8 cellular contexts compared by ENCODE assay signal in genomic region chr12:106956048-106956935, GRCh38. TPM values are rescaled to one million over a fixed set of nuclear protein-coding genes. Genes with fewer than 3 reads are reported as not detected.
DNase-seq lines count a peak whose midpoint lies in the region; ATAC-seq and TF ChIP-seq lines count a peak whose summit lies in the region.

No MANE protein-coding gene starts in this region.

- peak overlapping the region; percentile 93 for H3K4me3 ChIP-seq in CD8-positive, alpha-beta T cell (ENCODE audit: low read depth, low read length)
- peak overlapping the region; percentile 46 for H3K4me3 ChIP-seq in HL-60 (replicated peaks; ENCODE audit: insufficient read depth, low read length)
- peak overlapping the region; percentile 83 for H3K4me3 ChIP-seq in PC-9

- TSS peak; percentile 35 for BruUV-seq in PC-9 (replicated peaks; lab: Mats Ljungman, UMichigan)

- peak overlapping the region; percentile 76 for H3K4me2 ChIP-seq in PC-9

- ATAC-seq in CD8-positive, alpha-beta T cell = peak; percentile 39
- peak; percentile 40 for ATAC-seq in GM19452 (IDR thresholded peaks at IDR 0.05; ENCODE audit: unreplicated experiment)
- peak; percentile 37 to 58 (median 39) for ATAC-seq in natural killer cell

- no peaks in the 10 kb centered on the region for H3K27me3 ChIP-seq in CD8-positive, alpha-beta T cell (ENCODE audit: insufficient read depth, low read length)
- peaks cover 36% of the 10 kb centered on the region for H3K27me3 ChIP-seq in HL-60 (ENCODE audit: insufficient read depth, poor library complexity, severe bottlenecking)
- H3K27me3 ChIP-seq in PC-9 (ENCODE audit: insufficient read depth, low read depth) = peaks cover 6% of the 10 kb centered on the region; the same call in 1 of the 2 replicates

- peak overlapping the region; percentile 85 for H2AFZ ChIP-seq in PC-9

- H3K36me3 ChIP-seq in CD8-positive, alpha-beta T cell (ENCODE audit: insufficient read depth, low read length) = no peaks in the 10 kb centered on the region
- no peaks in the 10 kb centered on the region for H3K36me3 ChIP-seq in PC-9 (ENCODE audit: low read depth)

- peak overlapping the region; percentile 76 for H3K27ac ChIP-seq in CD8-positive, alpha-beta T cell (ENCODE audit: low read depth, low read length)
- H3K27ac ChIP-seq in HL-60 (replicated peaks) = no peak overlapping the region
- H3K27ac ChIP-seq in PC-9 = peak overlapping the region; percentile 57

- peaks cover 24% of the 10 kb centered on the region for H3K4me1 ChIP-seq in CD8-positive, alpha-beta T cell (ENCODE audit: insufficient read depth, low read length)
- H3K4me1 ChIP-seq in PC-9 (replicated peaks; ENCODE audit: insufficient read depth) = peaks cover 17% of the 10 kb centered on the region; the same call in 1 of the 2 replicates

- no peaks in the 10 kb centered on the region for H3K9me3 ChIP-seq in CD8-positive, alpha-beta T cell (ENCODE audit: low read length)
- no peaks in the 10 kb centered on the region for H3K9me3 ChIP-seq in PC-9 (ENCODE audit: insufficient read depth, low read depth)

- POLR2A ChIA-PET in CD8-positive, alpha-beta T cell (lab: Charles Lee) = interaction anchor here (0.9 to 2.3 kb wide), 13 partner anchors 10 to 1720 kb away, joined by 3 to 14 read pairs (median 4); partner anchors contain the start of genes APPL2, CRY1 and MTERF2
- POLR2A ChIA-PET in PC-9 (lab: Charles Lee; ENCODE audit: unreplicated experiment) = interaction anchor here (0.6 to 1.0 kb wide), 11 partner anchors 15 to 1582 kb away, joined by 3 to 9 read pairs (median 4); partner anchors contain the start of gene MTERF2

- intact Hi-C loops in CD8-positive, alpha-beta T cell (cut with DNase I, micrococcal nuclease) = loop anchor here (1.0 to 10.0 kb wide), 7 partner anchors 137 to 1849 kb away; partner anchors contain the start of genes CKAP4 (in 1 of the 2), CRY1 (in 1 of the 2), RIC8B (in 1 of the 2) and TCP11L2 (in 1 of the 2)
- intact Hi-C loops in PC-9 (cut with micrococcal nuclease; ENCODE audit: unreplicated experiment) (loop anchor here (1.0 to 5.0 kb wide), 2 partner anchors 137 to 709 kb away; partner anchors contain the start of genes CKAP4 and CRY1), natural killer cell (cut with micrococcal nuclease) (loop anchor here (1.0 to 5.0 kb wide), 2 partner anchors 137 to 361 kb away; partner anchors contain the start of gene CRY1)
- intact Hi-C loops in activated T-helper 2 cell treated with anti-CD3 and anti-CD28 coated beads, Interferon-gamma antibody, Interleukin-2, Interleukin-4, amounts not matched to agents 10 μg/mL and 5 μg/mL and 100 μg/mL, durations not matched to agents 14 hours and 24 hours and 36 hours (cut with micrococcal nuclease) = loop anchor here (2.0 kb wide), 1 partner anchor 31 kb away; the partner anchor contains the start of gene MTERF2

- peak overlapping the region; percentile 96 for H3K27ac Mint-ChIP-seq in CD8-positive, alpha-beta T cell
- H3K27ac Mint-ChIP-seq in activated T-helper 2 cell treated with anti-CD3 and anti-CD28 coated beads, Interferon-gamma antibody, Interleukin-2, Interleukin-4, amounts not matched to agents 10 μg/mL and 5 μg/mL and 100 μg/mL, durations not matched to agents 14 hours and 24 hours and 36 hours = peak overlapping the region; percentile 93
- peak overlapping the region; percentile 86 to 98 for H3K27ac Mint-ChIP-seq in natural killer cell
- peak overlapping the region; percentile 91 for H3K27ac Mint-ChIP-seq in stimulated activated naive CD8-positive, alpha-beta T cell treated with anti-CD3 and anti-CD28 coated beads, Interleukin-15, Interleukin-2, amounts not matched to agents 100 ng/mL and 50 ng/mL, for 24 hours

- H3K79me2 ChIP-seq in PC-9 (ENCODE audit: low read depth) = peaks cover 36% of the 10 kb centered on the region

- CTCF ChIA-PET in CD8-positive, alpha-beta T cell (lab: Charles Lee) = interaction anchor here (1.5 to 1.7 kb wide), 2 partner anchors 25 to 28 kb away, joined by 4 to 6 read pairs; no protein-coding TSS in a partner anchor
- CTCF ChIA-PET in PC-9 (lab: Charles Lee) = interaction anchor here (0.6 kb wide), 1 partner anchor 680 kb away, joined by 3 read pairs; no protein-coding TSS in a partner anchor

- H3K9me3 Mint-ChIP-seq in CD8-positive, alpha-beta T cell = peaks cover 3% of the 10 kb centered on the region
- H3K9me3 Mint-ChIP-seq in activated T-helper 2 cell treated with anti-CD3 and anti-CD28 coated beads, Interferon-gamma antibody, Interleukin-2, Interleukin-4, amounts not matched to agents 10 μg/mL and 5 μg/mL and 100 μg/mL, durations not matched to agents 14 hours and 24 hours and 36 hours = no peaks in the 10 kb centered on the region
- no peaks in the 10 kb centered on the region for H3K9me3 Mint-ChIP-seq in natural killer cell
- H3K9me3 Mint-ChIP-seq in stimulated activated naive CD8-positive, alpha-beta T cell treated with anti-CD3 and anti-CD28 coated beads, Interleukin-15, Interleukin-2, amounts not matched to agents 100 ng/mL and 50 ng/mL, for 24 hours = no peaks in the 10 kb centered on the region

- peak overlapping the region; percentile 97 for H3K4me3 Mint-ChIP-seq in CD8-positive, alpha-beta T cell
- H3K4me3 Mint-ChIP-seq in activated T-helper 2 cell treated with anti-CD3 and anti-CD28 coated beads, Interferon-gamma antibody, Interleukin-2, Interleukin-4, amounts not matched to agents 10 μg/mL and 5 μg/mL and 100 μg/mL, durations not matched to agents 14 hours and 24 hours and 36 hours (ENCODE audit: low read depth) = peak overlapping the region; percentile 93
- peak overlapping the region; percentile 98 for H3K4me3 Mint-ChIP-seq in natural killer cell
- H3K4me3 Mint-ChIP-seq in stimulated activated naive CD8-positive, alpha-beta T cell treated with anti-CD3 and anti-CD28 coated beads, Interleukin-15, Interleukin-2, amounts not matched to agents 100 ng/mL and 50 ng/mL, for 24 hours = peak overlapping the region; percentile 93

- no peak for TF ChIP-seq CTCF in CD8-positive, alpha-beta T cell (IDR thresholded peaks at IDR 0.05)
- no peak for TF ChIP-seq CTCF in HL-60 (IDR thresholded peaks at IDR 0.05; ENCODE audit: insufficient read depth, low read length)
- TF ChIP-seq CTCF in PC-9 (conservative IDR thresholded peaks at IDR 0.05) = no peak; the same call in 1 of the 2 replicates
- TF ChIP-seq CTCF in natural killer cell (IDR thresholded peaks at IDR 0.05) = no peak

- peaks cover 24% of the 10 kb centered on the region for H3K36me3 Mint-ChIP-seq in CD8-positive, alpha-beta T cell
- peaks cover 7% of the 10 kb centered on the region for H3K36me3 Mint-ChIP-seq in activated T-helper 2 cell treated with anti-CD3 and anti-CD28 coated beads, Interferon-gamma antibody, Interleukin-2, Interleukin-4, amounts not matched to agents 10 μg/mL and 5 μg/mL and 100 μg/mL, durations not matched to agents 14 hours and 24 hours and 36 hours (ENCODE audit: low read depth)
- no peaks in the 10 kb centered on the region for H3K36me3 Mint-ChIP-seq in natural killer cell
- no peaks in the 10 kb centered on the region for H3K36me3 Mint-ChIP-seq in stimulated activated naive CD8-positive, alpha-beta T cell treated with anti-CD3 and anti-CD28 coated beads, Interleukin-15, Interleukin-2, amounts not matched to agents 100 ng/mL and 50 ng/mL, for 24 hours (ENCODE audit: low read depth)

- H4K20me1 ChIP-seq in PC-9 (ENCODE audit: insufficient read depth) = peaks cover 16% of the 10 kb centered on the region; the same call in 1 of the 2 replicates

- peaks cover 20% of the 10 kb centered on the region; the same call in 1 of the 2 replicates for H3F3A ChIP-seq in PC-9 (ENCODE audit: insufficient read depth, low read depth)

- H3K27me3 Mint-ChIP-seq in CD8-positive, alpha-beta T cell (ENCODE audit: low read depth) = no peaks in the 10 kb centered on the region
- H3K27me3 Mint-ChIP-seq in activated T-helper 2 cell treated with anti-CD3 and anti-CD28 coated beads, Interferon-gamma antibody, Interleukin-2, Interleukin-4, amounts not matched to agents 10 μg/mL and 5 μg/mL and 100 μg/mL, durations not matched to agents 14 hours and 24 hours and 36 hours (ENCODE audit: low read depth) = peaks cover 4% of the 10 kb centered on the region
- H3K27me3 Mint-ChIP-seq in natural killer cell (ENCODE audit: low read depth in 2 of 2) = no peaks in the 10 kb centered on the region
- no peaks in the 10 kb centered on the region for H3K27me3 Mint-ChIP-seq in stimulated activated naive CD8-positive, alpha-beta T cell treated with anti-CD3 and anti-CD28 coated beads, Interleukin-15, Interleukin-2, amounts not matched to agents 100 ng/mL and 50 ng/mL, for 24 hours

- H3K4me1 Mint-ChIP-seq in CD8-positive, alpha-beta T cell (ENCODE audit: low read depth) = peaks cover 48% of the 10 kb centered on the region
- peaks cover 25% of the 10 kb centered on the region for H3K4me1 Mint-ChIP-seq in activated T-helper 2 cell treated with anti-CD3 and anti-CD28 coated beads, Interferon-gamma antibody, Interleukin-2, Interleukin-4, amounts not matched to agents 10 μg/mL and 5 μg/mL and 100 μg/mL, durations not matched to agents 14 hours and 24 hours and 36 hours (ENCODE audit: low read depth)
- peaks cover 33 to 36% of the 10 kb centered on the region in 2 donors for H3K4me1 Mint-ChIP-seq in natural killer cell
- H3K4me1 Mint-ChIP-seq in stimulated activated naive CD8-positive, alpha-beta T cell treated with anti-CD3 and anti-CD28 coated beads, Interleukin-15, Interleukin-2, amounts not matched to agents 100 ng/mL and 50 ng/mL, for 24 hours (ENCODE audit: low read depth) = peaks cover 20% of the 10 kb centered on the region

- no peaks in the 10 kb centered on the region for H3K9me2 ChIP-seq in PC-9 (ENCODE audit: insufficient read depth)

- DNase-seq in CD8-positive, alpha-beta T cell = peak; percentile 12 to 68 (median 49)
- DNase-seq in HL-60 (ENCODE audit: low read depth in 1 of 2, low spot score in 1 of 2) (no peak), PC-9 (peak; percentile 35 to 46), fibroblast of peridontal ligament (ENCODE audit: extremely low read depth) (peak; percentile 91), natural killer cell (peak; percentile 45)
- peak; percentile 54 for DNase-seq in activated T-helper 2 cell treated with anti-CD3 and anti-CD28 coated beads, Interferon-gamma antibody, Interleukin-2, Interleukin-4, amounts not matched to agents 10 μg/mL and 5 μg/mL and 100 μg/mL, durations not matched to agents 14 hours and 24 hours and 36 hours (ENCODE audit: low spot score)

RNA-seq across cellular contexts. Expression of gene TMEM263, which starts 0.6 kb away (rescaled TPM):
- 10 to 100 TPM; 34.3 to 35.3 TPM for total RNA-seq in CD8-positive, alpha-beta T cell
- 32.9 and 33.2 TPM in 2 replicates for total RNA-seq in PC-9 (2021)
- 30.6 and 31.8 TPM in 2 replicates for total RNA-seq in activated T-helper 2 cell treated with anti-CD3 and anti-CD28 coated beads, Interferon-gamma antibody, Interleukin-2, Interleukin-4, amounts not matched to agents 10 μg/mL and 5 μg/mL and 100 μg/mL, durations not matched to agents 14 hours and 24 hours and 36 hours
- 10 to 100 TPM; 24.1 to 37.5 (median 34.4) TPM for total RNA-seq in natural killer cell

RNA-seq across cellular contexts. Expression of gene MTERF2, which starts 30.7 kb away (rescaled TPM):
- total RNA-seq in CD8-positive, alpha-beta T cell = 1 to 10 TPM; 3.1 to 4.1 TPM
- total RNA-seq in PC-9 (2021) (8.2 and 9.0 TPM in 2 replicates), natural killer cell (10 to 100 TPM; 12.5 to 24.0 (median 15.1) TPM)
- total RNA-seq in activated T-helper 2 cell treated with anti-CD3 and anti-CD28 coated beads, Interferon-gamma antibody, Interleukin-2, Interleukin-4, amounts not matched to agents 10 μg/mL and 5 μg/mL and 100 μg/mL, durations not matched to agents 14 hours and 24 hours and 36 hours = 2.3 and 2.4 TPM in 2 replicates

Comparison
In these comparisons a context has a peak if more than half of its experiments do, and no peak if none do; other contexts are left out.
1. DNase-seq: peak in CD8-positive, alpha-beta T cell (7 of 7), PC-9 (2 of 2), activated T-helper 2 cell treated with anti-CD3 and anti-CD28 coated beads, Interferon-gamma antibody, Interleukin-2, Interleukin-4, amounts not matched to agents 10 μg/mL and 5 μg/mL and 100 μg/mL, durations not matched to agents 14 hours and 24 hours and 36 hours (single experiment), fibroblast of peridontal ligament (single experiment) and natural killer cell (single experiment); none in HL-60 (0 of 2).
2. Peak in every context shown above with its lines, with median percentiles within 50 percentile points of each other: ATAC-seq, H3K4me3 ChIP-seq, H3K27ac Mint-ChIP-seq and H3K4me3 Mint-ChIP-seq.